In the genomic region with DNA sequence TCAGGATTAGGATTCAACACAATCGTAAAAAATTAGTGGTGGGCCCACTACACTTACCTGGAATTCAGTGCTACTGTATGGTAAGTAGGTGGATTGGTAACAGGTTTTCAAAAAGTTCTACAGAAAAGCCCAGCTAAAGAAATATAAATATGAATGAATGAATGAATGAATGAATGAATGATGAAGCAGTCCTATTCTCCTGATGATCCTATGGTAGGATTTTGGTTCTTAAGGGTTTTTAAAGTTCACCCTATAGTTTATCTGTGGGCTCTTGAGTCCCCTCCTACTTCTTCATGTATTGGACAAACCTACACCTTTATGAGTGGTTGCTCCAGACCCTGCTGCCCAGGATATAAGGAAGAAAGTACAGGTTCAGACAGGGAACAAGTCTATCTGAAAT, we compare ENCODE assay signal across 28 cellular contexts.
"Had no signal": no experiment of that assay in that cellular context is flagged by ENCODE, and none has a peak within 500 bp of the region (broad histone marks: within the 10 kb centered on the region; RNA-seq: fewer than 3 reads in every experiment).

No MANE protein-coding gene starts in this region.

- H3K4me2 ChIP-seq: hepatocyte had no signal

- H3K27me3 ChIP-seq: dorsolateral prefrontal cortex, esophagus muscularis mucosa, esophagus squamous epithelium, foreskin keratinocyte, gastrocnemius medialis, gastroesophageal sphincter, heart left ventricle, heart right ventricle, hepatocyte had no signal

- H3K9me3 ChIP-seq: esophagus muscularis mucosa, esophagus squamous epithelium, gastrocnemius medialis, gastroesophageal sphincter, heart left ventricle, heart right ventricle had no signal

- H3K36me3 ChIP-seq: esophagus muscularis mucosa, esophagus squamous epithelium, gastrocnemius medialis, gastroesophageal sphincter, heart left ventricle, heart right ventricle had no signal

- H3K4me3 ChIP-seq: coronary artery, dorsolateral prefrontal cortex, esophagus muscularis mucosa, esophagus squamous epithelium, gastrocnemius medialis, gastroesophageal sphincter, heart left ventricle, heart right ventricle, hepatocyte had no signal

- ATAC-seq: effector memory CD8-positive, alpha-beta T cell; esophagus mucosa; gastrocnemius medialis had no signal

- H2AFZ ChIP-seq: hepatocyte had no signal

- H3K27ac ChIP-seq: coronary artery, dorsolateral prefrontal cortex, epithelial cell of prostate, esophagus squamous epithelium, foreskin keratinocyte, gastrocnemius medialis, gastroesophageal sphincter, heart left ventricle, heart right ventricle, hepatocyte had no signal

- DNase-seq: cortex of kidney; dermis blood vessel endothelial cell; dorsolateral prefrontal cortex; effector CD4-positive, alpha-beta T cell; effector CD8-positive, alpha-beta T cell; effector memory CD4-positive, alpha-beta T cell; effector memory CD8-positive, alpha-beta T cell; endodermal cell; erythroblast; esophagus squamous epithelium; foreskin fibroblast; foreskin keratinocyte; foreskin melanocyte; gastrocnemius medialis; glutamatergic neuron; head of caudate nucleus; heart left ventricle; heart right ventricle; hippocampal formation had no signal

- H3K79me2 ChIP-seq: hepatocyte had no signal

- H3K4me1 ChIP-seq: esophagus squamous epithelium, foreskin keratinocyte, gastrocnemius medialis, gastroesophageal sphincter had no signal

- FAIRE-seq: endometrium, endothelial cell of umbilical vein, frontal cortex had no signal
